ENCODE assay signal across 16 cellular contexts in genomic region chr5:1747079-1747802, GRCh38.
"Had no signal": no experiment of that assay in that cellular context is flagged by ENCODE, and none has a peak within 500 bp of the region (broad histone marks: within the 10 kb centered on the region; RNA-seq: fewer than 3 reads in every experiment).

No MANE protein-coding gene starts in this region.

- H3K27ac ChIP-seq: adrenal gland, gastrocnemius medialis, hepatocyte, psoas muscle had no signal

- H3K27ac Mint-ChIP-seq: activated CD8-positive, alpha-beta T cell treated with anti-CD3 and anti-CD28 coated beads for 36 hours; naive thymus-derived CD4-positive, alpha-beta T cell; T-helper 2 cell treated with Interferon-gamma antibody and Interleukin-4, amounts not matched to agents 5 μg/mL and 100 μg/mL, for 36 hours had no signal

- H3K27me3 ChIP-seq: adrenal gland, hepatocyte had no signal

- H3K4me1 Mint-ChIP-seq: naive thymus-derived CD4-positive, alpha-beta T cell had no signal

- H3K4me1 ChIP-seq: adrenal gland, gastrocnemius medialis, psoas muscle had no signal

- H3K9me3 ChIP-seq: adrenal gland, gastrocnemius medialis, psoas muscle had no signal

- H3K9me3 Mint-ChIP-seq: T-helper 2 cell treated with Interferon-gamma antibody and Interleukin-4, amounts not matched to agents 5 μg/mL and 100 μg/mL, for 36 hours had no signal

- ATAC-seq: activated CD8-positive, alpha-beta T cell treated with anti-CD3 and anti-CD28 coated beads for 36 hours; gastrocnemius medialis; naive thymus-derived CD4-positive, alpha-beta T cell; psoas muscle; sciatic nerve; stimulated activated naive CD8-positive, alpha-beta T cell treated with anti-CD3 and anti-CD28 coated beads, Interleukin-15, Interleukin-2, amounts not matched to agents 100 U/mL and 50 U/mL, for 24 hours had no signal

- H3K36me3 ChIP-seq: adrenal gland, gastrocnemius medialis had no signal

- DNase-seq: activated CD8-positive, alpha-beta memory T cell treated with anti-CD3 and anti-CD28 coated beads, Interleukin-2, amount 50 U/mL, for 48 hours; activated CD8-positive, alpha-beta T cell treated with anti-CD3 and anti-CD28 coated beads for 36 hours; activated naive CD4-positive, alpha-beta T cell treated with anti-CD3 and anti-CD28 coated beads, Interleukin-2, amount 50 U/mL, for 16 hours; effector CD4-positive, alpha-beta T cell; naive thymus-derived CD4-positive, alpha-beta T cell; nucleus accumbens; stimulated activated CD4-positive, alpha-beta T cell treated with anti-CD3 and anti-CD28 coated beads, Interleukin-12 subunit alpha, Interleukin-12 subunit beta, amount 100 ng/mL, for 4 hours; stimulated activated naive CD8-positive, alpha-beta T cell treated with anti-CD3 and anti-CD28 coated beads, Interleukin-15, Interleukin-2, amounts not matched to agents 100 U/mL and 50 U/mL, for 24 hours; SW 1271 had no signal

- H3K4me3 ChIP-seq: adrenal gland, gastrocnemius medialis, hepatocyte, lung, psoas muscle had no signal

- H3K4me3 Mint-ChIP-seq: activated CD8-positive, alpha-beta T cell treated with anti-CD3 and anti-CD28 coated beads for 36 hours; naive thymus-derived CD4-positive, alpha-beta T cell; T-helper 2 cell treated with Interferon-gamma antibody and Interleukin-4, amounts not matched to agents 5 μg/mL and 100 μg/mL, for 36 hours had no signal
